In genomic region chr1:223518553-223518952, GRCh38 we compare ENCODE assay signal across 1 cellular context.
A peak's percentile ranks its signal among the peaks of the same experiment; 100 is the strongest.
TF ChIP-seq lines count a peak whose summit lies in the region.

No MANE protein-coding gene starts in this region.

TF ChIP-seq in HEK293, 187 proteins besides CTCF, POLR2A, EP300 and RAD21 (continued from another document):
- 0 out of 2 replicates have a peak, but pooled peaks have one; percentile 34 for TF ChIP-seq GLI2 (tag by site-specific recombination; IDR thresholded peaks at IDR 0.05; ENCODE audit: borderline replicate concordance, low read depth)
- TF ChIP-seq, protein P1, sequence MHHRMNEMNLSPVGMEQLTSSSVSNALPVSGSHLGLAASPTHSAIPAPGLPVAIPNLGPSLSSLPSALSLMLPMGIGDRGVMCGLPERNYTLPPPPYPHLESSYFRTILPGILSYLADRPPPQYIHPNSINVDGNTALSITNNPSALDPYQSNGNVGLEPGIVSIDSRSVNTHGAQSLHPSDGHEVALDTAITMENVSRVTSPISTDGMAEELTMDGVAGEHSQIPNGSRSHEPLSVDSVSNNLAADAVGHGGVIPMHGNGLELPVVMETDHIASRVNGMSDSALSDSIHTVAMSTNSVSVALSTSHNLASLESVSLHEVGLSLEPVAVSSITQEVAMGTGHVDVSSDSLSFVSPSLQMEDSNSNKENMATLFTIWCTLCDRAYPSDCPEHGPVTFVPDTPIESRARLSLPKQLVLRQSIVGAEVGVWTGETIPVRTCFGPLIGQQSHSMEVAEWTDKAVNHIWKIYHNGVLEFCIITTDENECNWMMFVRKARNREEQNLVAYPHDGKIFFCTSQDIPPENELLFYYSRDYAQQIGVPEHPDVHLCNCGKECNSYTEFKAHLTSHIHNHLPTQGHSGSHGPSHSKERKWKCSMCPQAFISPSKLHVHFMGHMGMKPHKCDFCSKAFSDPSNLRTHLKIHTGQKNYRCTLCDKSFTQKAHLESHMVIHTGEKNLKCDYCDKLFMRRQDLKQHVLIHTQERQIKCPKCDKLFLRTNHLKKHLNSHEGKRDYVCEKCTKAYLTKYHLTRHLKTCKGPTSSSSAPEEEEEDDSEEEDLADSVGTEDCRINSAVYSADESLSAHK (tag by site-specific recombination; IDR thresholded peaks at IDR 0.05), result peak; percentile 81
- TF ChIP-seq, protein P2, sequence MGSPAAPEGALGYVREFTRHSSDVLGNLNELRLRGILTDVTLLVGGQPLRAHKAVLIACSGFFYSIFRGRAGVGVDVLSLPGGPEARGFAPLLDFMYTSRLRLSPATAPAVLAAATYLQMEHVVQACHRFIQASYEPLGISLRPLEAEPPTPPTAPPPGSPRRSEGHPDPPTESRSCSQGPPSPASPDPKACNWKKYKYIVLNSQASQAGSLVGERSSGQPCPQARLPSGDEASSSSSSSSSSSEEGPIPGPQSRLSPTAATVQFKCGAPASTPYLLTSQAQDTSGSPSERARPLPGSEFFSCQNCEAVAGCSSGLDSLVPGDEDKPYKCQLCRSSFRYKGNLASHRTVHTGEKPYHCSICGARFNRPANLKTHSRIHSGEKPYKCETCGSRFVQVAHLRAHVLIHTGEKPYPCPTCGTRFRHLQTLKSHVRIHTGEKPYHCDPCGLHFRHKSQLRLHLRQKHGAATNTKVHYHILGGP (tag by site-specific recombination; IDR thresholded peaks at IDR 0.05), result peak; percentile 69; the same call in 1 of the 2 replicates
TF ChIP-seq in HEK293: peak in this region for 30; not testable (repeated sequence) for 157.
